Comparison of ENCODE assay signal across 28 cellular contexts in genomic region chr7:7311001-7311400, GRCh38.
"Had no signal": no experiment of that assay in that cellular context is flagged by ENCODE, and none has a peak within 500 bp of the region (broad histone marks: within the 10 kb centered on the region; RNA-seq: fewer than 3 reads in every experiment).

No MANE protein-coding gene starts in this region.

- H3K27ac ChIP-seq: colonic mucosa, coronary artery, dorsolateral prefrontal cortex, epithelial cell of prostate, esophagus muscularis mucosa, foreskin keratinocyte, gastrocnemius medialis, gastroesophageal sphincter, heart left ventricle, heart right ventricle had no signal

- H3K9me3 ChIP-seq: colonic mucosa, esophagus muscularis mucosa, esophagus squamous epithelium, gastrocnemius medialis, gastroesophageal sphincter, heart left ventricle, heart right ventricle had no signal

- H3K4me1 ChIP-seq: colonic mucosa, esophagus muscularis mucosa, foreskin keratinocyte, gastrocnemius medialis, gastroesophageal sphincter, heart left ventricle, heart right ventricle had no signal

- ATAC-seq: effector memory CD8-positive, alpha-beta T cell; esophagus mucosa; foreskin keratinocyte; gastrocnemius medialis; gastroesophageal sphincter; heart left ventricle; heart right ventricle had no signal

- H3K4me3 ChIP-seq: colonic mucosa, coronary artery, dorsolateral prefrontal cortex, esophagus muscularis mucosa, esophagus squamous epithelium, gastrocnemius medialis, gastroesophageal sphincter, heart left ventricle, heart right ventricle had no signal

- DNase-seq: colonic mucosa; cortex of kidney; dermis blood vessel endothelial cell; dorsolateral prefrontal cortex; effector CD4-positive, alpha-beta T cell; effector CD8-positive, alpha-beta T cell; effector memory CD4-positive, alpha-beta T cell; effector memory CD8-positive, alpha-beta T cell; endodermal cell; erythroblast; esophagus squamous epithelium; foreskin fibroblast; foreskin keratinocyte; foreskin melanocyte; gastrocnemius medialis; glutamatergic neuron; head of caudate nucleus; heart left ventricle; heart right ventricle had no signal

- FAIRE-seq: colon, endometrium, endothelial cell of umbilical vein, frontal cortex had no signal

- H3K27me3 ChIP-seq: colonic mucosa, esophagus squamous epithelium, gastrocnemius medialis, gastroesophageal sphincter, heart left ventricle had no signal

- H3K36me3 ChIP-seq: colonic mucosa, esophagus muscularis mucosa, esophagus squamous epithelium, gastrocnemius medialis, gastroesophageal sphincter, heart left ventricle, heart right ventricle had no signal
